Comparison of ENCODE assay signal across 25 cellular contexts in the genomic region with DNA sequence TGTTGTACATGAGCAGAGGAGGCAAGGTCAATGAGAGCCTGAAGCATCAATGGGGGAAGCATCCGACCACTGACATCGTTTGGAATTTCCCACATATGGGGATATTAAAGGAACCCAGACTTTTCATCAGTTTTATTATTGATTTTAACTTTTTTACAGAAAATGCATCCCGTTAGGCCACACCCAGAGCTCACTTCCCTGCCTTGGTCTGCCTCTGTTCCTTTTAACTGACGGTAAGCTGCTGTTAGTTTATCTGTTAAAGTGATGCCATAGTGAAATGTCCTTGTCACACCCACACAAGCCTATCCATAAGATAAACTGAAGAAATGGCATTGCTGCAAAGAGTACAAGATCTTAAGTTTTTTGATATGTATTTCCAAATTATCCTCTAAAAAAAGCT. TPM values are rescaled to one million over a fixed set of nuclear protein-coding genes. Genes with fewer than 3 reads are reported as not detected.
DNase-seq lines count a peak whose midpoint lies in the region; ATAC-seq and TF ChIP-seq lines count a peak whose summit lies in the region.
"Had no signal": no experiment of that assay in that cellular context is flagged by ENCODE, and none has a peak within 500 bp of the region (broad histone marks: within the 10 kb centered on the region; RNA-seq: fewer than 3 reads in every experiment).

No MANE protein-coding gene starts in this region.

- 0 out of 2 replicates have a peak, but pooled peaks cover 3% of the 10 kb centered on the region for H4K20me1 ChIP-seq in SU-DHL-6 (ENCODE audit: low read depth, low read length)

- ATAC-seq in GM19351 (IDR thresholded peaks at IDR 0.05; ENCODE audit: unreplicated experiment) (peak; percentile 32), HG03060 (IDR thresholded peaks at IDR 0.05; ENCODE audit: low read depth, unreplicated experiment) (peak; percentile 18), T-cell (replicated peaks in 1 of 4) (no peak)
- ATAC-seq: A549, foreskin keratinocyte, K562, right cardiac atrium had no signal

- H3K36me3 ChIP-seq in GM06990 (ENCODE audit: control insufficient read depth, insufficient read depth, low read length) (no peaks in the 10 kb centered on the region), SU-DHL-6 (ENCODE audit: low read length) (no peaks in the 10 kb centered on the region)

- H3K9me3 Mint-ChIP-seq in T-cell, result no peaks in the 10 kb centered on the region
- H3K9me3 Mint-ChIP-seq: HFFc6 had no signal

- H3K27ac Mint-ChIP-seq in T-cell, result no peak overlapping the region
- H3K27ac Mint-ChIP-seq: HFFc6 had no signal

- H3K79me2 ChIP-seq in SU-DHL-6 (ENCODE audit: insufficient read depth, low read length), result no peaks in the 10 kb centered on the region

- peaks cover 47% of the 10 kb centered on the region for H3K36me3 Mint-ChIP-seq in T-cell

- POLR2A ChIA-PET in T-cell (lab: Charles Lee), result no interaction called here

- DNase-seq in GM06990 (ENCODE audit: extremely low read depth, insufficient read length) (no peak), T-cell (no peak), NCI-H1436 treated with DMSO at 0.1 percent for 48 hours (lab: John Stamatoyannopoulos, UW) (no peak), NCI-H2227 (lab: John Stamatoyannopoulos, UW; ENCODE audit: unreplicated experiment) (no peak), SHP77 treated with DMSO at 0.1 percent for 48 hours (lab: John Stamatoyannopoulos, UW) (no peak)
- DNase-seq: activated CD8-positive, alpha-beta memory T cell treated with anti-CD3 and anti-CD28 coated beads, Interleukin-2, amount 50 U/mL, for 48 hours; amniotic stem cell; dorsolateral prefrontal cortex; foreskin keratinocyte; HFFc6; kidney; NCI-H2029; NCI-H446 treated with DMSO at 0.1 percent for 48 hours; right cardiac atrium had no signal

- H3F3A ChIP-seq in SU-DHL-6 (ENCODE audit: insufficient read depth), result no peaks in the 10 kb centered on the region

- no peak overlapping the region for H2AFZ ChIP-seq in SU-DHL-6 (ENCODE audit: low read depth, low read length, severe bottlenecking)

- no peaks in the 10 kb centered on the region for H3K27me3 Mint-ChIP-seq in T-cell

- peak overlapping the region; percentile 30 for H3K4me3 ChIP-seq in GM06990 (replicated peaks; ENCODE audit: low read depth, low read length)
- no peak overlapping the region for H3K4me3 ChIP-seq in SU-DHL-6 (ENCODE audit: insufficient read depth, low read length, poor library complexity, severe bottlenecking)
- H3K4me3 ChIP-seq: A549, dorsolateral prefrontal cortex, K562, lung, suprapubic skin, vagina had no signal

- no peak overlapping the region for H3K9ac ChIP-seq in SU-DHL-6 (ENCODE audit: low read length)

- peaks cover 11 to 29% (median 28%) of the 10 kb centered on the region in 3 donors for H3K4me1 Mint-ChIP-seq in T-cell

- CTCF ChIA-PET in T-cell (lab: Charles Lee), result no interaction called here

- H3K4me3 Mint-ChIP-seq in T-cell, result no peak overlapping the region
- H3K4me3 Mint-ChIP-seq: HFFc6 had no signal

- H3K9me3 ChIP-seq in SU-DHL-6 (ENCODE audit: insufficient read depth, low read length), result no peaks in the 10 kb centered on the region
- H3K9me3 ChIP-seq: A549, suprapubic skin, vagina had no signal

- no peak for TF ChIP-seq CTCF in GM06990 (IDR thresholded peaks at IDR 0.05; ENCODE audit: insufficient read depth, low read length, poor library complexity, severe bottlenecking)
- no peak for TF ChIP-seq CTCF in SU-DHL-6 (IDR thresholded peaks at IDR 0.05; ENCODE audit: insufficient read depth, low read length, poor library complexity, severe bottlenecking)

- no peak overlapping the region for H3K27ac ChIP-seq in SU-DHL-6 (ENCODE audit: low read depth, low read length)
- H3K27ac ChIP-seq: A549, C4-2B, dorsolateral prefrontal cortex, foreskin keratinocyte, suprapubic skin, vagina had no signal

- no peaks in the 10 kb centered on the region for H3K9me2 ChIP-seq in SU-DHL-6 (replicated peaks; ENCODE audit: insufficient read depth, low read length)

- peak overlapping the region; percentile 7 for H3K4me2 ChIP-seq in SU-DHL-6 (ENCODE audit: low read depth, low read length, poor library complexity, severe bottlenecking)
- H3K4me2 ChIP-seq: A549 had no signal

- H3K27me3 ChIP-seq in GM06990 (replicated peaks; ENCODE audit: control insufficient read depth, insufficient read depth, low read length) (no peaks in the 10 kb centered on the region), SU-DHL-6 (ENCODE audit: low read length) (no peaks in the 10 kb centered on the region)
- H3K27me3 ChIP-seq: dorsolateral prefrontal cortex, foreskin keratinocyte, suprapubic skin, vagina had no signal

RNA-seq across cellular contexts. Expression of a gene that starts 43.9 kb away (rescaled TPM):
- 10 to 100 TPM in 4 of 5 donors, 1 to 10 TPM in 1; 6.3 to 13.8 (median 12.3) TPM for total RNA-seq in T-cell

RNA-seq across cellular contexts. Expression of a gene that starts 52.0 kb away (rescaled TPM):
- total RNA-seq in T-cell, result not detected
- total RNA-seq: foreskin keratinocyte, kidney, myocyte, osteoblast, vagina had no signal

Comparison
In these comparisons a context has a peak if more than half of its experiments do, and no peak if none do; other contexts are left out.
1. ATAC-seq: peak in GM19351 (single experiment) and HG03060 (single experiment); none in T-cell (0 of 4).